ENCODE assay signal across 7 cellular contexts in the genomic region with DNA sequence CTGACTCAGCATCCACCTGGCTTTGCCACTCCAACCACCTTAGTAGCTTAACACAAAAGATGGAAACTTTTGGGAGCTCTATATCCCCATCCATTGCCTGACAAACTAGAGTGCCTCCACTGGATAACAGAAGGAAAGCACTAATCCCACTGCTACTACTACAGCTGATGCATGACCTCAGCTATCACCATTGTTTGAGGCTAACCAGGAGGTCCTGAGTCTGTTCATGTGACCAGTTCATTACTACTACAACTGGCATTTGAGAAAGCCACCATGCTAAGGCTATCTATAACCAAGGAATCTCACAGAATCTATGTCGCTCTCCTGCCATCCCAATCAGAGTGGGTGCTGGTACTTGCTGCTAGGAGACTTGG.
"Had no signal": no experiment of that assay in that cellular context is flagged by ENCODE, and none has a peak within 500 bp of the region (broad histone marks: within the 10 kb centered on the region; RNA-seq: fewer than 3 reads in every experiment).

No MANE protein-coding gene starts in this region.

- H3K36me3 ChIP-seq: HAP-1 had no signal

- H3K4me1 ChIP-seq: HAP-1 had no signal

- H3K4me3 ChIP-seq: HAP-1, K562 had no signal

- DNase-seq: GOT3, H7, HFFc6, IMR-90 had no signal

- ATAC-seq: HCT116, K562 had no signal

- H3K9me3 ChIP-seq: HAP-1 had no signal
